15 cellular contexts compared by ENCODE assay signal in the genomic region with DNA sequence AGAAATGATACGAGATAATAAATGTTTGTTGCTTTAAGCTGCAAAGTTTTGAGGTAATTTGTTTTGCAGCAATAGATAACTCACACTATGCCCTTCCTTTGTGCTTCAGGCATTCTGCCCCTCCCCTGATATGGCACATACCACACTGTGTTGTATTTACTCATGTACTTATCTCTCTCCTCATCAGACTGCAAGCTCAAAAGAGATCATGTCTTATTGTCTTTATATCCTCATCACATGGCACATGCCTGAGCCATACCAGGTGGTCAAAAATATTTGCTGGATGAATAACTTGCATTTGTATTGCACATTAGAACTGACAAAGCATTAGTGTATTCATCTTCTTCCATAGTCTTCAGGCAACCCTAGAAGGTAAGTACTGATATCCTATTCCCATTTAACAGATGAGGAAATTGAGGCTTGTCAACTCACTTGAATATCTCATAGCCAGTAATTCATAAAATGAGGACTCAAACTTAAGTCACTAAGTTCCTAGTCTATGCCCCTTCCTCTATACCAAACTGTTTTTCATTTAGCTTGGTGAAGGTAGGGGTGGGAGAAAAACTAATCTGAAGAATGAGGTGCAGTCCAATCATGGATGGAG.
DNase-seq lines count a peak whose midpoint lies in the region; ATAC-seq and TF ChIP-seq lines count a peak whose summit lies in the region.
"Had no signal": no experiment of that assay in that cellular context is flagged by ENCODE, and none has a peak within 500 bp of the region (broad histone marks: within the 10 kb centered on the region; RNA-seq: fewer than 3 reads in every experiment).

No MANE protein-coding gene starts in this region.

- H3K9me2 ChIP-seq in SU-DHL-6 (replicated peaks; ENCODE audit: insufficient read depth, low read length): no peaks in the 10 kb centered on the region

- H3K9me3 ChIP-seq in SU-DHL-6 (ENCODE audit: insufficient read depth, low read length): no peaks in the 10 kb centered on the region
- H3K9me3 ChIP-seq: esophagus squamous epithelium, spleen had no signal

- no peaks in the 10 kb centered on the region for H3K79me2 ChIP-seq in SU-DHL-6 (ENCODE audit: insufficient read depth, low read length)

- intact Hi-C loops in left colon (cut with DNase I, micrococcal nuclease): no loop called here

- no peaks in the 10 kb centered on the region for H3K36me3 ChIP-seq in SU-DHL-6 (ENCODE audit: low read length)
- H3K36me3 ChIP-seq: esophagus squamous epithelium, spleen had no signal

- no peak overlapping the region for H3K4me3 ChIP-seq in SU-DHL-6 (ENCODE audit: insufficient read depth, low read length, poor library complexity, severe bottlenecking)
- H3K4me3 ChIP-seq: esophagus squamous epithelium, spleen had no signal

- ATAC-seq in left colon (peak; percentile 59), HG02885 (IDR thresholded peaks at IDR 0.05; ENCODE audit: poor library complexity, unreplicated experiment) (no peak)
- ATAC-seq: activated T-cell treated with anti-CD3 and anti-CD28 coated beads, Interleukin-2, amount 50 U/mL, for 72 hours; naive thymus-derived CD4-positive, alpha-beta T cell had no signal

- TF ChIP-seq CTCF in SU-DHL-6 (IDR thresholded peaks at IDR 0.05; ENCODE audit: insufficient read depth, low read length, poor library complexity, severe bottlenecking): no peak

- peak overlapping the region; percentile 45 for H3K4me2 ChIP-seq in SU-DHL-6 (ENCODE audit: low read depth, low read length, poor library complexity, severe bottlenecking)

- H3K27me3 ChIP-seq in SU-DHL-6 (ENCODE audit: low read length): no peaks in the 10 kb centered on the region
- H3K27me3 ChIP-seq: esophagus squamous epithelium, spleen had no signal

- H3K9ac ChIP-seq in SU-DHL-6 (ENCODE audit: low read length): no peak overlapping the region

- peak overlapping the region; percentile 71 for H3K27ac ChIP-seq in SU-DHL-6 (ENCODE audit: low read depth, low read length)

- no peaks in the 10 kb centered on the region for H3F3A ChIP-seq in SU-DHL-6 (ENCODE audit: insufficient read depth)

- peak; percentile 6 for DNase-seq in COLO668 (lab: John Stamatoyannopoulos, UW; ENCODE audit: unreplicated experiment)
- peak; percentile 56 for DNase-seq in HT1080 (ENCODE audit: low read depth)
- DNase-seq in left colon: no peak
- no peak for DNase-seq in KG1 (lab: John Stamatoyannopoulos, UW)
- DNase-seq in DMS79 treated with DMSO at 0.1 percent for 48 hours (lab: John Stamatoyannopoulos, UW): no peak
- no peak for DNase-seq in stimulated activated CD8-positive, alpha-beta memory T cell treated with anti-CD3 and anti-CD28 coated beads, Interleukin-4, amount 100 ng/mL, for 48 hours
- DNase-seq: activated B cell treated with CpG ODN at 0.5 μM for 24 hours; activated T-cell treated with anti-CD3 and anti-CD28 coated beads, Interleukin-2, amount 50 U/mL, for 72 hours; esophagus squamous epithelium; naive thymus-derived CD4-positive, alpha-beta T cell; NCI-H1930; Right ventricle myocardium superior; spleen had no signal

- peak overlapping the region; percentile 76 for H2AFZ ChIP-seq in SU-DHL-6 (ENCODE audit: low read depth, low read length, severe bottlenecking)

- no peaks in the 10 kb centered on the region for H4K20me1 ChIP-seq in SU-DHL-6 (ENCODE audit: low read depth, low read length)

Comparison
In these comparisons a context has a peak if more than half of its experiments do, and no peak if none do; other contexts are left out.
1. DNase-seq: peak in COLO668 (single experiment) and HT1080 (single experiment); none in left colon (0 of 2), KG1 (single experiment), DMS79 treated with DMSO at 0.1 percent for 48 hours (single experiment) and stimulated activated CD8-positive, alpha-beta memory T cell treated with anti-CD3 and anti-CD28 coated beads, Interleukin-4, amount 100 ng/mL, for 48 hours (single experiment).